Comparison of ENCODE assay signal across 8 cellular contexts in genomic region chr5:78649220-78649700, GRCh38.
A peak's percentile ranks its signal among the peaks of the same experiment; 100 is the strongest.
DNase-seq lines count a peak whose midpoint lies in the region; ATAC-seq and TF ChIP-seq lines count a peak whose summit lies in the region.

No MANE protein-coding gene starts in this region.

- no peaks in the 10 kb centered on the region for H3K27me3 ChIP-seq in mucosa of rectum (ENCODE audit: control insufficient read depth in 2 of 2, insufficient read depth in 2 of 2, low read length in 2 of 2)

- H3K4me1 ChIP-seq in mucosa of rectum (ENCODE audit: control insufficient read depth in 2 of 2, insufficient read depth in 2 of 2, low read length in 2 of 2) = peaks cover 21 to 29% of the 10 kb centered on the region in 2 donors

- H3K36me3 ChIP-seq in mucosa of rectum (ENCODE audit: control insufficient read depth in 2 of 2, insufficient read depth in 2 of 2, low read length in 2 of 2) = no peaks in the 10 kb centered on the region

- no peaks in the 10 kb centered on the region for H3K9me3 ChIP-seq in mucosa of rectum (ENCODE audit: control insufficient read depth in 2 of 2, low read length in 2 of 2)

- DNase-seq in AG08395 (ENCODE audit: low spot score) (peak; percentile 20), HuH-7.5 (ENCODE audit: low spot score) (peak; percentile 48), coronary artery (ENCODE audit: low spot score) (no peak), NCI-H187 (lab: John Stamatoyannopoulos, UW) (no peak)
- no peak for DNase-seq in activated naive CD4-positive, alpha-beta T cell treated with anti-CD3 and anti-CD28 coated beads, Interleukin-2, amount 50 U/mL, for 16 hours

- H3K27ac ChIP-seq in coronary artery (peak overlapping the region; percentile 94 to 95), mucosa of rectum (ENCODE audit: low read depth in 2 of 2, low read length in 2 of 2) (peak overlapping the region; percentile 84 to 86)

- no peak for ATAC-seq in HG03457 (IDR thresholded peaks at IDR 0.05; ENCODE audit: unreplicated experiment)
- no peak for ATAC-seq in GM19452 (IDR thresholded peaks at IDR 0.05; ENCODE audit: unreplicated experiment)

- no peak for TF ChIP-seq CTCF in coronary artery (IDR thresholded peaks at IDR 0.05)

- peak overlapping the region; percentile 72 to 77 for H3K9ac ChIP-seq in mucosa of rectum (ENCODE audit: low read depth in 1 of 2, low read length in 2 of 2)

- peak overlapping the region; percentile 82 for H3K4me3 ChIP-seq in coronary artery
- peak overlapping the region; percentile 82 to 84 for H3K4me3 ChIP-seq in mucosa of rectum (ENCODE audit: low read length in 2 of 2)

Comparison
In these comparisons a context has a peak if more than half of its experiments do, and no peak if none do; other contexts are left out.
1. DNase-seq: peak in AG08395 (single experiment) and HuH-7.5 (single experiment); none in coronary artery (single experiment), activated naive CD4-positive, alpha-beta T cell treated with anti-CD3 and anti-CD28 coated beads, Interleukin-2, amount 50 U/mL, for 16 hours (single experiment) and NCI-H187 (0 of 2).